Comparison of ENCODE assay signal across 22 cellular contexts in genomic region chr10:59901481-59901880, GRCh38. TPM values are rescaled to one million over a fixed set of nuclear protein-coding genes. Genes with fewer than 3 reads are reported as not detected.
DNase-seq lines count a peak whose midpoint lies in the region; ATAC-seq and TF ChIP-seq lines count a peak whose summit lies in the region.
"Had no signal": no experiment of that assay in that cellular context is flagged by ENCODE, and none has a peak within 500 bp of the region (broad histone marks: within the 10 kb centered on the region; RNA-seq: fewer than 3 reads in every experiment).

No MANE protein-coding gene starts in this region.

- H3K27ac Mint-ChIP-seq in H9 (peak overlapping the region in 2 of 3 experiments; percentile 15 to 34; a peak in 2 of 7 replicates), Caco-2 (ENCODE audit: unreplicated experiment) (no peak overlapping the region)
- H3K27ac Mint-ChIP-seq in CD4-positive, alpha-beta T cell, result no peak overlapping the region
- H3K27ac Mint-ChIP-seq: CD8-positive, alpha-beta memory T cell; immature natural killer cell; natural killer cell; stimulated activated effector memory CD8-positive, alpha-beta T cell treated with anti-CD3 and anti-CD28 coated beads, Interleukin-12 subunit alpha, Interleukin-12 subunit beta, amount 100 ng/mL, for 72 hours had no signal

- no peak overlapping the region for H4K5ac ChIP-seq in H9 (ENCODE audit: insufficient read length, low read depth, low read length)

- H2BK20ac ChIP-seq in H9 (ENCODE audit: low read depth, low read length, poor library complexity, severe bottlenecking), result no peak overlapping the region

- H3K27me3 Mint-ChIP-seq in H9 (ENCODE audit: low read depth), result no peaks in the 10 kb centered on the region
- H3K27me3 Mint-ChIP-seq in CD4-positive, alpha-beta T cell, result no peaks in the 10 kb centered on the region
- no peaks in the 10 kb centered on the region for H3K27me3 Mint-ChIP-seq in Caco-2 (ENCODE audit: insufficient read depth, unreplicated experiment)
- H3K27me3 Mint-ChIP-seq: CD8-positive, alpha-beta memory T cell had no signal

- H3K4me3 ChIP-seq in RWPE2 (ENCODE audit: severe bottlenecking), result no peak overlapping the region
- no peak overlapping the region for H3K4me3 ChIP-seq in Caco-2 (ENCODE audit: low read depth, low read length)
- H3K4me3 ChIP-seq: coronary artery, lower lobe of right lung, psoas muscle, SJCRH30, upper lobe of right lung had no signal

- H3T11ph ChIP-seq in H9 (ENCODE audit: low read length), result no peak overlapping the region

- no peak overlapping the region for H3K56ac ChIP-seq in H9 (ENCODE audit: insufficient read length, low read depth, low read length)

- H2BK120ac ChIP-seq in H9 (ENCODE audit: low read depth, low read length, poor library complexity, severe bottlenecking), result no peak overlapping the region

- H3K4me3 Mint-ChIP-seq in H9 (no peak overlapping the region), Caco-2 (ENCODE audit: unreplicated experiment) (no peak overlapping the region)
- H3K4me3 Mint-ChIP-seq in CD4-positive, alpha-beta T cell, result no peak overlapping the region
- H3K4me3 Mint-ChIP-seq: immature natural killer cell; natural killer cell; stimulated activated effector memory CD8-positive, alpha-beta T cell treated with anti-CD3 and anti-CD28 coated beads, Interleukin-12 subunit alpha, Interleukin-12 subunit beta, amount 100 ng/mL, for 72 hours had no signal

- no peak overlapping the region for H4K8ac ChIP-seq in H9 (replicated peaks; ENCODE audit: insufficient read length, low read depth, low read length)

- no peak overlapping the region for H3K4me2 ChIP-seq in H9 (ENCODE audit: insufficient read depth, insufficient read length, low read length)

- H3K27me3 ChIP-seq in H9 (ENCODE audit: insufficient read depth, low read length), result no peaks in the 10 kb centered on the region
- no peaks in the 10 kb centered on the region for H3K27me3 ChIP-seq in RWPE2 (ENCODE audit: insufficient read depth, poor library complexity, severe bottlenecking)
- no peaks in the 10 kb centered on the region for H3K27me3 ChIP-seq in CD4-positive, alpha-beta T cell (ENCODE audit: control insufficient read depth, insufficient read depth, low read length)
- H3K27me3 ChIP-seq in Caco-2 (replicated peaks; ENCODE audit: control insufficient read depth, insufficient read depth, low read length), result no peaks in the 10 kb centered on the region
- H3K27me3 ChIP-seq: SJCRH30, upper lobe of right lung had no signal

- TF ChIP-seq CTCF in H9 (conservative IDR thresholded peaks at IDR 0.05) (no peak), RWPE2 (IDR thresholded peaks at IDR 0.05; ENCODE audit: poor library complexity, severe bottlenecking) (no peak), Caco-2 (IDR thresholded peaks at IDR 0.05; ENCODE audit: insufficient read depth in 1 of 2, low read depth in 1 of 2, low read length in 1 of 2, severe bottlenecking in 1 of 2, unreplicated experiment in 1 of 2) (no peak)
- no peak for TF ChIP-seq CTCF in CD4-positive, alpha-beta T cell (IDR thresholded peaks at IDR 0.05)

- H3K4me1 ChIP-seq in H9 (ENCODE audit: insufficient read depth, low read length), result peaks cover 16% of the 10 kb centered on the region
- peaks cover 36% of the 10 kb centered on the region for H3K4me1 ChIP-seq in RWPE2 (ENCODE audit: insufficient read depth, poor library complexity, severe bottlenecking)
- peaks cover 51% of the 10 kb centered on the region for H3K4me1 ChIP-seq in Caco-2
- H3K4me1 ChIP-seq: SJCRH30 had no signal

- H3K9me3 Mint-ChIP-seq in H9 (peaks cover 0 to 1% of the 10 kb centered on the region in 2 experiments; a peak in 1 of 5 replicates), Caco-2 (ENCODE audit: unreplicated experiment) (no peaks in the 10 kb centered on the region)
- no peaks in the 10 kb centered on the region for H3K9me3 Mint-ChIP-seq in CD4-positive, alpha-beta T cell
- H3K9me3 Mint-ChIP-seq: CD8-positive, alpha-beta memory T cell; immature natural killer cell; natural killer cell; stimulated activated effector memory CD8-positive, alpha-beta T cell treated with anti-CD3 and anti-CD28 coated beads, Interleukin-12 subunit alpha, Interleukin-12 subunit beta, amount 100 ng/mL, for 72 hours had no signal

- H3K4me1 Mint-ChIP-seq in H9, result peaks cover 60 to 64% of the 10 kb centered on the region in 2 experiments
- H3K4me1 Mint-ChIP-seq in CD4-positive, alpha-beta T cell (ENCODE audit: low read depth), result peaks cover 82% of the 10 kb centered on the region
- peaks cover 65% of the 10 kb centered on the region for H3K4me1 Mint-ChIP-seq in Caco-2 (ENCODE audit: low read depth, unreplicated experiment)

- no peak overlapping the region for H2BK12ac ChIP-seq in H9 (ENCODE audit: insufficient read length, low read depth, low read length)

- ATAC-seq in RWPE2 (ENCODE audit: low read depth), result peak; percentile 55
- ATAC-seq in esophagus mucosa, result peak; percentile 40
- no peak for ATAC-seq in CD4-positive, alpha-beta T cell (ENCODE audit: poor library complexity)
- ATAC-seq in HG03135 (IDR thresholded peaks at IDR 0.05; ENCODE audit: unreplicated experiment), result no peak
- ATAC-seq: lower lobe of right lung; natural killer cell; psoas muscle; stimulated activated effector memory CD8-positive, alpha-beta T cell treated with anti-CD3 and anti-CD28 coated beads, Interleukin-12 subunit alpha, Interleukin-12 subunit beta, amount 100 ng/mL, for 72 hours; upper lobe of right lung had no signal

- H3K36me3 ChIP-seq in RWPE2 (ENCODE audit: low read depth), result no peaks in the 10 kb centered on the region
- no peaks in the 10 kb centered on the region for H3K36me3 ChIP-seq in Caco-2 (ENCODE audit: control insufficient read depth, insufficient read depth, low read length)
- H3K36me3 ChIP-seq: lower lobe of right lung, SJCRH30, upper lobe of right lung had no signal

- CTCF ChIA-PET in CD4-positive, alpha-beta T cell (lab: Charles Lee), result no interaction called here
- CTCF ChIA-PET in Caco-2 (lab: Charles Lee), result interaction anchor here (1.6 kb wide), 1 partner anchor 71 kb away, joined by 3 read pairs; no protein-coding TSS in a partner anchor

- POLR2A ChIA-PET in CD4-positive, alpha-beta T cell (lab: Charles Lee), result no interaction called here
- POLR2A ChIA-PET in Caco-2 (lab: Charles Lee), result interaction anchor here (1.0 kb wide), 1 partner anchor 102 kb away, joined by 8 read pairs; no protein-coding TSS in a partner anchor

- H3K4ac ChIP-seq in H9 (ENCODE audit: low read depth, low read length), result no peak overlapping the region

- H3K79me1 ChIP-seq in H9 (ENCODE audit: insufficient read depth, low read depth, low read length, poor library complexity, severe bottlenecking), result no peaks in the 10 kb centered on the region

- WGBS in H9 (ENCODE audit: extremely low coverage, insufficient read length, low lambda C conversion rate), result no CpG with 5 or more reads among the region's 1 CpG

- no peak overlapping the region for H3K14ac ChIP-seq in H9 (ENCODE audit: insufficient read depth, low read length)

- H3K9ac ChIP-seq in H9 (ENCODE audit: extremely low read depth, insufficient read length, low read length), result no peak overlapping the region

- no peak for DNase-seq in H9
- no peak for DNase-seq in RWPE2 (ENCODE audit: low spot score)
- DNase-seq in renal cortical epithelial cell (ENCODE audit: low read depth), result peak; percentile 37
- DNase-seq in CD4-positive, alpha-beta T cell, result no peak
- DNase-seq in globus pallidus (ENCODE audit: low spot score), result no peak
- DNase-seq in Caco-2, result no peak
- DNase-seq: activated CD4-positive, alpha-beta T cell treated with anti-CD3 and anti-CD28 coated beads for 4 hours; activated CD8-positive, alpha-beta memory T cell treated with anti-CD3 and anti-CD28 coated beads, Interleukin-2, amount 50 U/mL, for 48 hours; activated naive CD4-positive, alpha-beta T cell; CD8-positive, alpha-beta memory T cell; immature natural killer cell; lower lobe of right lung; natural killer cell; NCI-H1930; psoas muscle; SJCRH30; T1000; upper lobe of right lung had no signal

- no peak overlapping the region for H2BK5ac ChIP-seq in H9 (ENCODE audit: insufficient read length, low read length)

- H3K23ac ChIP-seq in H9 (ENCODE audit: insufficient read length, low read depth, low read length), result no peak overlapping the region

- no peak overlapping the region for H2BK15ac ChIP-seq in H9 (ENCODE audit: low read depth, low read length)

- H4K91ac ChIP-seq in H9 (ENCODE audit: insufficient read length, low read depth, low read length), result no peak overlapping the region

- H3K79me2 ChIP-seq in H9 (ENCODE audit: insufficient read depth, low read length), result peaks cover 70% of the 10 kb centered on the region

- H3K27ac ChIP-seq in H9 (ENCODE audit: insufficient read length, low read depth, low read length) (no peak overlapping the region), RWPE2 (ENCODE audit: poor library complexity, severe bottlenecking) (peak overlapping the region; percentile 58)
- H3K27ac ChIP-seq in CD4-positive, alpha-beta T cell (ENCODE audit: low read depth, low read length), result no peak overlapping the region
- H3K27ac ChIP-seq: coronary artery, psoas muscle, SJCRH30, upper lobe of right lung had no signal

- H2AFZ ChIP-seq in H9 (ENCODE audit: low read length), result no peak overlapping the region

- H3K9me3 ChIP-seq in H9 (ENCODE audit: control insufficient read depth, low read depth, low read length) (no peaks in the 10 kb centered on the region), RWPE2 (ENCODE audit: severe bottlenecking) (no peaks in the 10 kb centered on the region), Caco-2 (no peaks in the 10 kb centered on the region)
- H3K9me3 ChIP-seq in CD4-positive, alpha-beta T cell (ENCODE audit: control insufficient read depth, low read length), result no peaks in the 10 kb centered on the region
- H3K9me3 ChIP-seq: lower lobe of right lung, psoas muscle, SJCRH30, upper lobe of right lung had no signal

- no peak overlapping the region for H2AK5ac ChIP-seq in H9 (ENCODE audit: insufficient read length, low read length)

- intact Hi-C loops in CD4-positive, alpha-beta T cell (cut with DNase I, micrococcal nuclease), result loop anchor here (10.0 kb wide), 3 partner anchors 743 to 1993 kb away; partner anchors contain the start of genes CISD1 (in 1 of the 2) and IPMK (in 1 of the 2)
- intact Hi-C loops in Caco-2 (cut with micrococcal nuclease; ENCODE audit: unreplicated experiment), result no loop called here

- H3K23me2 ChIP-seq in H9 (ENCODE audit: insufficient read length, low read depth, low read length, poor library complexity, severe bottlenecking), result peaks cover 15% of the 10 kb centered on the region

- H3K18ac ChIP-seq in H9 (ENCODE audit: insufficient read length, low read depth, low read length), result no peak overlapping the region

- H3K36me3 Mint-ChIP-seq in H9 (ENCODE audit: insufficient read depth in 1 of 3, low read depth in 3 of 3), result peaks cover 1 to 15% (median 7%) of the 10 kb centered on the region in 3 experiments; a peak in 6 of 7 replicates
- peaks cover 16% of the 10 kb centered on the region for H3K36me3 Mint-ChIP-seq in CD4-positive, alpha-beta T cell (ENCODE audit: low read depth)
- H3K36me3 Mint-ChIP-seq in Caco-2 (ENCODE audit: insufficient read depth, unreplicated experiment), result peaks cover 8% of the 10 kb centered on the region
- H3K36me3 Mint-ChIP-seq: immature natural killer cell, natural killer cell had no signal

- BruUV-seq in Caco-2 (replicated peaks; lab: Mats Ljungman, UMichigan), result no TSS peak

- H4K20me1 ChIP-seq in H9 (ENCODE audit: control insufficient read depth, insufficient read depth, insufficient read length), result no peaks in the 10 kb centered on the region

RNA-seq across cellular contexts. Expression of gene CCDC6, which starts 4.9 kb away (rescaled TPM):
- total RNA-seq in H9 (2021), result 58.4 and 59.0 TPM in 2 replicates
- 56.8 TPM for total RNA-seq in esophagus mucosa
- 38.6 and 59.8 TPM in 2 replicates for total RNA-seq in renal cortical epithelial cell
- 10 to 100 TPM; 21.6 to 22.1 TPM for total RNA-seq in CD4-positive, alpha-beta T cell
- total RNA-seq in Caco-2 (2022), result 113 and 116 TPM in 2 replicates

Comparison
In these comparisons a context has a peak if more than half of its experiments do, and no peak if none do; other contexts are left out.
1. H3K27ac Mint-ChIP-seq: peak in H9 (2 of 3); none in CD4-positive, alpha-beta T cell (single experiment) and Caco-2 (single experiment).
2. ATAC-seq: peak in RWPE2 (single experiment) and esophagus mucosa (single experiment); none in CD4-positive, alpha-beta T cell (single experiment) and HG03135 (single experiment).